ENCODE assay signal across 9 cellular contexts in the genomic region with DNA sequence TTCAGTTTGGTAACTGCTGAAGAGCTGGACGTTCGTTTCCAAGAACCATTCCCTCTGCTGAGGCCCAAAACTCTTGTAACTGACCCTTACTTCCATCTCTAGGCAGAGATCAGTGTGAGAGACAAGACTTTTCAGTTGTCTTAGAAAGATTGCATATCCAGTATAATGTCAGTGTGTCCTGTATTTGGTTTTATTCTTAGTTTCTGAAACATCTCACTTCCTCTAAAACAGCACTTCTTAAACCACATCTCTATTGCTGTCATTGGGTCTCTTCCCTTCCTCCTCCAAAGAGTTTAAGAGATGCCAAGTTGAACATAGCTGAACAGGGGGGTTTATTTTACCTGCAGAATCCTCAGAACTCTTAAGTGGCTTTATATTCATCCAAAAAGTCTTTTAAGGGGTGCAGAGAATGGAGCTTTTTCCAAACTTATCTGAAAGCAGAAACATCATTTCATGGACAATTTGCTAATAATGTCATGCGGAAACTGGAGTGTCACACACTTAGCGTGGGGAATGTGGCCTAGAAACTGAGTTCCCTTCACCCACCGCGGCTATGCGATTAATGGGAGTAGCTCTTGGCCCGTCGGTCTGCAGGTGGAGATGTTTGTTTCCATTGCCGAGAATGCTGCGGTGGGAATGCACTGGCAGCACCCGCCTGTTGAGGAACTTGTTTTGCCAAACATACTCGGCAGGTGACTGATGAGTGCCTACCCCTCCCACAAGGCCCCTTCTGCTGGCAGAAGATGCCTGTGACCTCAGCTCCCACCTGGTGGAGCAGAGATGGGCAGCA.
DNase-seq lines count a peak whose midpoint lies in the region; ATAC-seq, FAIRE-seq and TF ChIP-seq lines count a peak whose summit lies in the region.
"Had no signal": no experiment of that assay in that cellular context is flagged by ENCODE, and none has a peak within 500 bp of the region (broad histone marks: within the 10 kb centered on the region; RNA-seq: fewer than 3 reads in every experiment).

No MANE protein-coding gene starts in this region.

- H3K4me1 Mint-ChIP-seq in endothelial cell (ENCODE audit: unreplicated experiment) = no peaks in the 10 kb centered on the region

- DNase-seq in GM18507 (ENCODE audit: extremely low spot score, insufficient read length, low read depth) = peak; percentile 39
- peak; percentile 27 for DNase-seq in left lobe of liver (ENCODE audit: low spot score)
- DNase-seq in NK-92 (lab: John Stamatoyannopoulos, UW; ENCODE audit: unreplicated experiment) = no peak
- no peak for DNase-seq in NCI-H510A (lab: John Stamatoyannopoulos, UW)
- DNase-seq in H4 (ENCODE audit: low spot score) = no peak
- DNase-seq in endothelial cell (ENCODE audit: low spot score) = no peak
- DNase-seq: activated CD8-positive, alpha-beta T cell treated with anti-CD3 and anti-CD28 coated beads, Interleukin-2, amount 10 ng/mL, durations not matched to agents 7 days and 5 days had no signal

- H3K27ac Mint-ChIP-seq in endothelial cell (ENCODE audit: unreplicated experiment) = no peak overlapping the region
- H3K27ac Mint-ChIP-seq: activated CD8-positive, alpha-beta T cell treated with anti-CD3 and anti-CD28 coated beads, Interleukin-2, amount 10 ng/mL, durations not matched to agents 7 days and 5 days had no signal

- H3K9me3 Mint-ChIP-seq in endothelial cell (ENCODE audit: unreplicated experiment) = no peaks in the 10 kb centered on the region

- ATAC-seq in GM21515 (IDR thresholded peaks at IDR 0.05; ENCODE audit: unreplicated experiment) (peak; percentile 77), HG03378 (IDR thresholded peaks at IDR 0.05; ENCODE audit: unreplicated experiment) (peak; percentile 79), left lobe of liver (no peak)
- ATAC-seq: activated CD8-positive, alpha-beta T cell treated with anti-CD3 and anti-CD28 coated beads, Interleukin-2, amount 10 ng/mL, durations not matched to agents 7 days and 5 days had no signal

- peaks cover 3% of the 10 kb centered on the region for H3K36me3 Mint-ChIP-seq in endothelial cell (ENCODE audit: low read depth, unreplicated experiment)

- no peak overlapping the region for H3K4me3 Mint-ChIP-seq in endothelial cell (ENCODE audit: unreplicated experiment)
- H3K4me3 Mint-ChIP-seq: activated CD8-positive, alpha-beta T cell treated with anti-CD3 and anti-CD28 coated beads, Interleukin-2, amount 10 ng/mL, durations not matched to agents 7 days and 5 days had no signal

- peak; percentile 90 for FAIRE-seq in GM18507 (lab: Jason Lieb, UNC)

- no peak for TF ChIP-seq CTCF in endothelial cell (IDR thresholded peaks at IDR 0.05; ENCODE audit: unreplicated experiment)

- H3K27me3 Mint-ChIP-seq in endothelial cell (ENCODE audit: unreplicated experiment) = peaks cover 3% of the 10 kb centered on the region

Comparison
In these comparisons a context has a peak if more than half of its experiments do, and no peak if none do; other contexts are left out.
1. DNase-seq: peak in GM18507 (single experiment) and left lobe of liver (single experiment); none in NK-92 (single experiment), NCI-H510A (single experiment), H4 (single experiment) and endothelial cell (single experiment).